ENCODE assay signal across 1 cellular context in genomic region chr1:238552271-238552670, GRCh38.
TF ChIP-seq lines count a peak whose summit lies in the region.

No MANE protein-coding gene starts in this region.

TF ChIP-seq in GM23338, 12 proteins besides CTCF, POLR2A, EP300 and RAD21 (continued from another document):
- TF ChIP-seq ZNF462 (CRISPR knock-in tag; IDR thresholded peaks at IDR 0.05), result no peak
- no peak for TF ChIP-seq STAT1 (IDR thresholded peaks at IDR 0.05; ENCODE audit: unreplicated experiment)
